ENCODE assay signal across 23 cellular contexts in the genomic region with DNA sequence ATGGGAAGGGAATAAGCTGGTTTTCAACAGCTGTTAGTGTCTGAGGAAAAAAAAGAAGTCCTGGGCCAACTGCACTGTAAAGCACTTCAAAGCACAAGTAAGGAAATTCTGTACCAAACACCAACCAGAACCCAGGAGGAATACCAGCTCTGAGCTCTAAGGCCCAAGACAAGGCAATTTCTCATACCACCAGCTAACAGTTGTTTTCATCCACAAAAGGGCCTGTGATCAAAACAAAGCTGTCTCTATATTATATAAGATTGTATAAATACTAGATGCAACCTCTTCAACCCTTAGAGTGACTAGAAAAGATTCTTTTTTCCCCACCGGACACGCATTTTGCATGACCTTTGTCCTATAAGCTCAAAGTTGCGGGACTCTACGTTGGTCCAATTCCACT. TPM values are rescaled to one million over a fixed set of nuclear protein-coding genes. Genes with fewer than 3 reads are reported as not detected.
"Had no signal": no experiment of that assay in that cellular context is flagged by ENCODE, and none has a peak within 500 bp of the region (broad histone marks: within the 10 kb centered on the region; RNA-seq: fewer than 3 reads in every experiment).

No MANE protein-coding gene starts in this region.

- DNase-seq: dermis blood vessel endothelial cell; effector memory CD4-positive, alpha-beta T cell; foreskin keratinocyte; mesenchymal stem cell; mucosa of descending colon; naive thymus-derived CD4-positive, alpha-beta T cell; nephron progenitor cell; pancreas; right cardiac atrium; small intestine; stimulated activated CD4-positive, alpha-beta T cell treated with anti-CD3 and anti-CD28 coated beads, Interleukin-15, amount 100 ng/mL, for 24 hours; stimulated activated CD4-positive, alpha-beta T cell treated with anti-CD3 and anti-CD28 coated beads, Interleukin-2, amount 100 ng/mL, for 48 hours; stimulated activated naive B cell treated with anti-CD40 and anti-IgM and Interleukin-4, amounts not matched to agents 10 μg/mL and 1 μg/mL and 100 μg/mL, for 72 hours; transverse colon had no signal

- H3K36me3 ChIP-seq: esophagus muscularis mucosa, neutrophil, pancreas, suprapubic skin, transverse colon, vagina had no signal

- H3K27ac Mint-ChIP-seq: mesothelial cell of epicardium; naive thymus-derived CD4-positive, alpha-beta T cell; nephron progenitor cell; stimulated activated naive B cell treated with anti-CD40 and anti-IgM and Interleukin-4, amounts not matched to agents 10 μg/mL and 1 μg/mL and 100 μg/mL, for 72 hours; stimulated activated naive CD8-positive, alpha-beta T cell treated with anti-CD3 and anti-CD28 coated beads, Interleukin-15, Interleukin-2, amounts not matched to agents 100 ng/mL and 50 ng/mL, for 24 hours had no signal

- H3K4me3 Mint-ChIP-seq: mesothelial cell of epicardium; naive thymus-derived CD4-positive, alpha-beta T cell; nephron progenitor cell; stimulated activated naive B cell treated with anti-CD40 and anti-IgM and Interleukin-4, amounts not matched to agents 10 μg/mL and 1 μg/mL and 100 μg/mL, for 72 hours; stimulated activated naive CD8-positive, alpha-beta T cell treated with anti-CD3 and anti-CD28 coated beads, Interleukin-15, Interleukin-2, amounts not matched to agents 100 ng/mL and 50 ng/mL, for 24 hours had no signal

- H3K27ac ChIP-seq: coronary artery, esophagus muscularis mucosa, foreskin keratinocyte, neutrophil, pancreas, suprapubic skin, transverse colon, vagina had no signal

- H3K9me3 Mint-ChIP-seq: mesothelial cell of epicardium; nephron progenitor cell; stimulated activated naive B cell treated with anti-CD40 and anti-IgM and Interleukin-4, amounts not matched to agents 10 μg/mL and 1 μg/mL and 100 μg/mL, for 72 hours had no signal

- H3K4me1 Mint-ChIP-seq: naive thymus-derived CD4-positive, alpha-beta T cell; stimulated activated naive B cell treated with anti-CD40 and anti-IgM and Interleukin-4, amounts not matched to agents 10 μg/mL and 1 μg/mL and 100 μg/mL, for 72 hours had no signal

- H3K36me3 Mint-ChIP-seq: mesothelial cell of epicardium; naive thymus-derived CD4-positive, alpha-beta T cell; stimulated activated naive B cell treated with anti-CD40 and anti-IgM and Interleukin-4, amounts not matched to agents 10 μg/mL and 1 μg/mL and 100 μg/mL, for 72 hours had no signal

- H3K4me3 ChIP-seq: coronary artery, esophagus muscularis mucosa, mucosa of descending colon, pancreas, suprapubic skin, transverse colon, vagina had no signal

- H3K9me3 ChIP-seq: esophagus muscularis mucosa, mucosa of descending colon, neutrophil, pancreas, suprapubic skin, transverse colon, vagina had no signal

- H3K4me1 ChIP-seq: foreskin keratinocyte, pancreas, vagina had no signal

- ATAC-seq: foreskin keratinocyte; mucosa of descending colon; naive thymus-derived CD4-positive, alpha-beta T cell; pancreas; right cardiac atrium; stimulated activated naive B cell treated with anti-CD40 and anti-IgM and Interleukin-4, amounts not matched to agents 10 μg/mL and 1 μg/mL and 100 μg/mL, for 72 hours had no signal

- H3K27me3 ChIP-seq: vagina had no signal

RNA-seq across cellular contexts. Expression of a gene that starts 6.1 kb away (rescaled TPM):
- total RNA-seq: epithelial cell of proximal tubule; foreskin keratinocyte; mesothelial cell of epicardium; naive thymus-derived CD4-positive, alpha-beta T cell had no signal
- polyA plus RNA-seq: foreskin keratinocyte; keratinocyte; naive thymus-derived CD4-positive, alpha-beta T cell had no signal
